ENCODE assay signal across 7 cellular contexts in genomic region chr2:31528823-31529222, GRCh38. TPM values are rescaled to one million over a fixed set of nuclear protein-coding genes. Genes with fewer than 3 reads are reported as not detected.
"Had no signal": no experiment of that assay in that cellular context is flagged by ENCODE, and none has a peak within 500 bp of the region (broad histone marks: within the 10 kb centered on the region; RNA-seq: fewer than 3 reads in every experiment).

No MANE protein-coding gene starts in this region.

- H2AFZ ChIP-seq: GM23248 had no signal

- H3K9ac ChIP-seq: GM23248 had no signal

- H3K4me3 ChIP-seq: GM23248 had no signal

- DNase-seq: GM23248, H9, HCEC 1CT, KBM-7 had no signal

- H3K27ac ChIP-seq: GM23248 had no signal

RNA-seq across cellular contexts. Expression of gene SRD5A2, which starts 51.9 kb away (rescaled TPM):
- total RNA-seq: GM23248, H1, H9, HT-29 had no signal
- polyA plus RNA-seq: GM23248, IgD-negative memory B cell had no signal
